In genomic region chr16:23510915-23511270, GRCh38 we compare ENCODE assay signal across 6 cellular contexts. TPM values are rescaled to one million over a fixed set of nuclear protein-coding genes. Genes with fewer than 3 reads are reported as not detected.
DNase-seq lines count a peak whose midpoint lies in the region; ATAC-seq and TF ChIP-seq lines count a peak whose summit lies in the region.
"Not testable (repeated sequence)": the region's sequence is repeated elsewhere in the genome, so short reads cannot be mapped to it uniquely, and the experiment has no call there.

No MANE protein-coding gene starts in this region.

- H3K27ac Mint-ChIP-seq in natural killer cell: peak overlapping the region; percentile 67 to 81

- not testable (repeated sequence) for H3K4me1 ChIP-seq in ES-I3 (ENCODE audit: insufficient read depth, low read length); SJCRH30
- H3K4me1 ChIP-seq in suprapubic skin: peaks cover 29% of the 10 kb centered on the region

- peak overlapping the region; percentile 88 for H3K4me3 Mint-ChIP-seq in natural killer cell

- H3K9me3 Mint-ChIP-seq in natural killer cell: not testable (repeated sequence)

- H3K36me3 Mint-ChIP-seq in natural killer cell: not testable (repeated sequence)

- peak overlapping the region; percentile 95 for H3K4me3 ChIP-seq in SJCRH30
- H3K4me3 ChIP-seq in astrocyte of the cerebellum (ENCODE audit: low read depth, low read length): peak overlapping the region; percentile 50
- H3K4me3 ChIP-seq in foreskin fibroblast (ENCODE audit: low read depth in 1 of 2, low read length in 2 of 2): peak overlapping the region; percentile 67 to 69
- H3K4me3 ChIP-seq in suprapubic skin: peak overlapping the region; percentile 84

- in situ Hi-C loops in astrocyte of the cerebellum (cut with HindIII; ENCODE audit: low sequenced_read_pairs): not testable (repeated sequence)

- H3K27ac ChIP-seq in SJCRH30: peak overlapping the region; percentile 75; the same call in 1 of the 2 replicates
- H3K27ac ChIP-seq in suprapubic skin: not testable (repeated sequence)

- not testable (repeated sequence) for TF ChIP-seq CTCF in astrocyte of the cerebellum (IDR thresholded peaks at IDR 0.05; ENCODE audit: low read depth, low read length, missing control alignments); foreskin fibroblast (IDR thresholded peaks at IDR 0.05; ENCODE audit: low read depth, low read length); natural killer cell (IDR thresholded peaks at IDR 0.05); suprapubic skin (IDR thresholded peaks at IDR 0.05)

- H3K4me1 Mint-ChIP-seq in natural killer cell: peaks cover 39 to 45% of the 10 kb centered on the region in 2 donors

- WGBS in suprapubic skin: 77% methylated on average over 10 of the region's 10 CpGs

- H3K9ac ChIP-seq in ES-I3 (ENCODE audit: low read depth, low read length): peak overlapping the region; percentile 55; the same call in 1 of the 2 replicates

- TF ChIP-seq EP300 in suprapubic skin (IDR thresholded peaks at IDR 0.05): not testable (repeated sequence)

- not testable (repeated sequence) for H3K9me3 ChIP-seq in ES-I3 (ENCODE audit: control insufficient read depth, insufficient read depth, low read length); SJCRH30 (replicated peaks); suprapubic skin

- intact Hi-C loops in natural killer cell (cut with micrococcal nuclease): not testable (repeated sequence)

- not testable (repeated sequence) for DNase-seq in SJCRH30; astrocyte of the cerebellum (ENCODE audit: low read depth); foreskin fibroblast; natural killer cell; suprapubic skin (ENCODE audit: low spot score in 2 of 2)

- H3K27me3 ChIP-seq in SJCRH30, suprapubic skin: not testable (repeated sequence)

- not testable (repeated sequence) for ATAC-seq in natural killer cell

- not testable (repeated sequence) for H3K27me3 Mint-ChIP-seq in natural killer cell (ENCODE audit: low read depth in 2 of 2)

- not testable (repeated sequence) for TF ChIP-seq POLR2A in suprapubic skin (IDR thresholded peaks at IDR 0.05)

- not testable (repeated sequence) for H3K36me3 ChIP-seq in ES-I3 (ENCODE audit: insufficient read depth, low read length); SJCRH30; suprapubic skin

RNA-seq across cellular contexts. Expression of gene GGA2, which starts 0.6 kb away (rescaled TPM):
- total RNA-seq in SJCRH30 (2014; rRNA removed; shearing (Covaris generic)): 66.7 and 80.4 TPM in 2 replicates
- total RNA-seq in natural killer cell: 100 to 1,000 TPM; 129 to 134 (median 131) TPM
- total RNA-seq in suprapubic skin: 100 to 1,000 TPM in 1 of 4 donors, 10 to 100 TPM in 3; 44.1 to 117 (median 53.4) TPM

RNA-seq across cellular contexts. Expression of gene EARS2, which starts 46.3 kb away (rescaled TPM):
- total RNA-seq in SJCRH30 (2014; rRNA removed; shearing (Covaris generic)): 24.1 and 25.9 TPM in 2 replicates
- 10 to 100 TPM; 12.1 to 14.2 (median 12.4) TPM for total RNA-seq in natural killer cell
- 10 to 100 TPM; 24.1 to 37.2 (median 36.6) TPM for total RNA-seq in suprapubic skin

RNA-seq across cellular contexts. Expression of gene UBFD1, which starts 46.6 kb away (rescaled TPM):
- 64.3 and 66.1 TPM in 2 replicates for total RNA-seq in SJCRH30 (2014; rRNA removed; shearing (Covaris generic))
- total RNA-seq in natural killer cell (10 to 100 TPM; 51.4 to 65.8 (median 63.6) TPM), suprapubic skin (10 to 100 TPM; 26.5 to 48.1 (median 39.4) TPM)

RNA-seq across cellular contexts. Expression of gene COG7, which starts 57.9 kb away (rescaled TPM):
- total RNA-seq in SJCRH30 (2014; rRNA removed; shearing (Covaris generic)): 12.3 and 12.7 TPM in 2 replicates
- total RNA-seq in natural killer cell: 10 to 100 TPM; 18.4 to 26.6 (median 20.3) TPM
- total RNA-seq in suprapubic skin: 10 to 100 TPM; 16.3 to 73.7 (median 24.6) TPM
